In the genomic region with DNA sequence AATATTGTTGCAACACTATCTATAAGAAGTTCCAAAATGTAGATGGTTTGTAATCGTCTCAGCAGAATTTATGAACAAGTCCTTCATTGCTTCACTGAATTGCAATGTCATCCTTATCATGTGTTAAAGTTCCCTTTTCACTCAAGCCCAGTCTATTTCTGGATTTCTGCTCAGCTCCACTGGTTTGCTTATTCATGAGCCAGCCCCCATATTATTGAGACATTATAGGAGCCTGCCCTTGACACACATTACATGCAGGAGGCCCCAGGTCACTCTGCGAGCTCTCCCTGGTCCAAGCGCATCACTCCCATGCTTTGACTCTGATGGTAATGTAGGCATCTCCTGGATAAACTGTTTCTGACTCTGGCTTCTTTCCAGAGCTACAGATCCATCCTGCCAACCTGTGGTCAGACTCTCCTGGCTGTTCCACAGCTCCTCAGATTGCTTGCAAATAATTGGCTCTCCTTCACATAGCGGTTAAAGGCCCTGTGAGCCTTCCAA, we compare ENCODE assay signal across 13 cellular contexts. TPM values are rescaled to one million over a fixed set of nuclear protein-coding genes. Genes with fewer than 3 reads are reported as not detected.
A peak's percentile ranks its signal among the peaks of the same experiment; 100 is the strongest.
DNase-seq lines count a peak whose midpoint lies in the region; ATAC-seq and TF ChIP-seq lines count a peak whose summit lies in the region.
"Had no signal": no experiment of that assay in that cellular context is flagged by ENCODE, and none has a peak within 500 bp of the region (broad histone marks: within the 10 kb centered on the region; RNA-seq: fewer than 3 reads in every experiment).

No MANE protein-coding gene starts in this region.

- ATAC-seq in sciatic nerve, result peak; percentile 58
- no peak for ATAC-seq in HG03439 (IDR thresholded peaks at IDR 0.05; ENCODE audit: unreplicated experiment)
- no peak for ATAC-seq in GM18505 (IDR thresholded peaks at IDR 0.05; ENCODE audit: unreplicated experiment)

- peak overlapping the region; percentile 36 for H3K27ac ChIP-seq in HL-60 (replicated peaks)

- DNase-seq in HL-60 (ENCODE audit: low read depth in 1 of 2, low spot score in 1 of 2) (peak; percentile 76 to 92), OCI-M1 (lab: John Stamatoyannopoulos, UW) (peak; percentile 89), glutamatergic neuron (peak; percentile 0), sciatic nerve (ENCODE audit: low spot score) (no peak), iPS-NIHi11 (ENCODE audit: low spot score) (no peak), KG1 (lab: John Stamatoyannopoulos, UW) (no peak)
- DNase-seq: COR-L47, immature natural killer cell, NCI-H1436, T-helper 9 cell had no signal

- peaks cover 2% of the 10 kb centered on the region for H3K9me3 Mint-ChIP-seq in glutamatergic neuron (ENCODE audit: unreplicated experiment)
- H3K9me3 Mint-ChIP-seq: immature natural killer cell had no signal

- H3K36me3 Mint-ChIP-seq in glutamatergic neuron (ENCODE audit: unreplicated experiment), result no peaks in the 10 kb centered on the region
- H3K36me3 Mint-ChIP-seq: immature natural killer cell had no signal

- peaks cover 21% of the 10 kb centered on the region for H3K4me1 Mint-ChIP-seq in glutamatergic neuron (ENCODE audit: low read depth, unreplicated experiment)
- H3K4me1 Mint-ChIP-seq: immature natural killer cell had no signal

- TF ChIP-seq CTCF in HL-60 (IDR thresholded peaks at IDR 0.05; ENCODE audit: insufficient read depth, low read length) (no peak), glutamatergic neuron (IDR thresholded peaks at IDR 0.05; ENCODE audit: partially characterized antibody, unreplicated experiment) (no peak)

- H3K4me3 ChIP-seq in HL-60 (replicated peaks; ENCODE audit: insufficient read depth, low read length), result no peak overlapping the region

- peak overlapping the region; percentile 15 for H3K27ac Mint-ChIP-seq in glutamatergic neuron (ENCODE audit: unreplicated experiment)
- H3K27ac Mint-ChIP-seq: immature natural killer cell had no signal

- no peaks in the 10 kb centered on the region for H3K27me3 ChIP-seq in HL-60 (ENCODE audit: insufficient read depth, poor library complexity, severe bottlenecking)

- H3K27me3 Mint-ChIP-seq in glutamatergic neuron (ENCODE audit: unreplicated experiment), result peaks cover 6% of the 10 kb centered on the region

- no peak for TF ChIP-seq POLR2A in GM18505 (IDR thresholded peaks at IDR 0.05; ENCODE audit: borderline replicate concordance, extremely low read depth, insufficient read depth, insufficient read length)

- no peak overlapping the region for H3K4me3 Mint-ChIP-seq in glutamatergic neuron (ENCODE audit: unreplicated experiment)
- H3K4me3 Mint-ChIP-seq: immature natural killer cell, nephron had no signal

- intact Hi-C loops in sciatic nerve (cut with DNase I), result no loop called here

RNA-seq across cellular contexts. Expression of a gene that starts 56.9 kb away (rescaled TPM):
- 35.0 TPM for total RNA-seq in glutamatergic neuron (ENCODE audit: unreplicated experiment)
- total RNA-seq in sciatic nerve, result 98.8 TPM

Comparison
In these comparisons a context has a peak if more than half of its experiments do, and no peak if none do; other contexts are left out.
1. DNase-seq: peak in HL-60 (2 of 2), OCI-M1 (single experiment) and glutamatergic neuron (single experiment); none in sciatic nerve (single experiment), iPS-NIHi11 (single experiment) and KG1 (single experiment).